In genomic region chr22:47198801-47199251, GRCh38 we compare ENCODE assay signal across 17 cellular contexts.
A peak's percentile ranks its signal among the peaks of the same experiment; 100 is the strongest.
DNase-seq lines count a peak whose midpoint lies in the region; ATAC-seq and TF ChIP-seq lines count a peak whose summit lies in the region.
"Had no signal": no experiment of that assay in that cellular context is flagged by ENCODE, and none has a peak within 500 bp of the region (broad histone marks: within the 10 kb centered on the region; RNA-seq: fewer than 3 reads in every experiment).

No MANE protein-coding gene starts in this region.

- intact Hi-C loops in thyroid gland (cut with DNase I): no loop called here

- CTCF ChIA-PET in activated CD8-positive, alpha-beta memory T cell treated with anti-CD3 and anti-CD28 coated beads, Interleukin-2, amount 10 ng/mL, durations not matched to agents 7 days and 5 days (lab: Charles Lee): no interaction called here

- no peak for TF ChIP-seq POLR2A in thyroid gland (IDR thresholded peaks at IDR 0.05)

- H3K36me3 Mint-ChIP-seq in activated CD8-positive, alpha-beta memory T cell treated with anti-CD3 and anti-CD28 coated beads, Interleukin-2, amount 10 ng/mL, durations not matched to agents 7 days and 5 days: no peaks in the 10 kb centered on the region
- H3K36me3 Mint-ChIP-seq: CD4-positive, alpha-beta memory T cell had no signal

- TF ChIP-seq CTCF in thyroid gland (IDR thresholded peaks at IDR 0.05): no peak

- H3K4me1 Mint-ChIP-seq in activated CD8-positive, alpha-beta memory T cell treated with anti-CD3 and anti-CD28 coated beads, Interleukin-2, amount 10 ng/mL, durations not matched to agents 7 days and 5 days: no peaks in the 10 kb centered on the region

- no peak overlapping the region for H3K4me3 Mint-ChIP-seq in activated CD8-positive, alpha-beta memory T cell treated with anti-CD3 and anti-CD28 coated beads, Interleukin-2, amount 10 ng/mL, durations not matched to agents 7 days and 5 days
- H3K4me3 Mint-ChIP-seq: CD4-positive, alpha-beta memory T cell had no signal

- H3K27me3 Mint-ChIP-seq in activated CD8-positive, alpha-beta memory T cell treated with anti-CD3 and anti-CD28 coated beads, Interleukin-2, amount 10 ng/mL, durations not matched to agents 7 days and 5 days: no peaks in the 10 kb centered on the region
- H3K27me3 Mint-ChIP-seq: CD4-positive, alpha-beta memory T cell had no signal

- H3K9me3 ChIP-seq in thyroid gland: no peaks in the 10 kb centered on the region

- WGBS in thyroid gland, 2 donors: 86 to 96% methylated on average over 16 of the region's 19 CpGs

- DNase-seq in activated T-cell treated with anti-CD3 and anti-CD28 coated beads, Interleukin-2, amount 50 U/mL, for 48 hours: peak; percentile 8 to 12
- DNase-seq in activated T-cell treated with anti-CD3 and anti-CD28 coated beads for 4 hours (no peak), left lobe of liver (ENCODE audit: low spot score) (peak; percentile 47), thyroid gland (no peak), CD1c-positive myeloid dendritic cell (ENCODE audit: extremely low spot score) (no peak)
- DNase-seq in activated CD8-positive, alpha-beta memory T cell treated with anti-CD3 and anti-CD28 coated beads, Interleukin-2, amount 10 ng/mL, durations not matched to agents 7 days and 5 days: peak; percentile 36
- peak; percentile 17 for DNase-seq in stimulated activated CD8-positive, alpha-beta memory T cell treated with anti-CD3 and anti-CD28 coated beads, Interleukin-4, amount 100 ng/mL, for 48 hours
- DNase-seq: CD4-positive, alpha-beta memory T cell; DMS79 treated with DMSO at 0.1 percent for 48 hours; HCEC 1CT; IMR-90; NCI-H1417; NCI-H1930; NCI-H2171; NCI-H774 had no signal

- peaks cover 0 to 6% of the 10 kb centered on the region in 2 donors for H3K4me1 ChIP-seq in thyroid gland

- ATAC-seq in activated CD8-positive, alpha-beta memory T cell treated with anti-CD3 and anti-CD28 coated beads, Interleukin-2, amount 10 ng/mL, durations not matched to agents 7 days and 5 days: no peak
- ATAC-seq in left lobe of liver (no peak), HG02840 (IDR thresholded peaks at IDR 0.05; ENCODE audit: low FRiP score, unreplicated experiment) (no peak)

- H3K27me3 ChIP-seq in thyroid gland: no peaks in the 10 kb centered on the region

- H3K4me3 ChIP-seq in thyroid gland (replicated peaks in 1 of 3): no peak overlapping the region
- H3K4me3 ChIP-seq: PC-9 had no signal

- no peaks in the 10 kb centered on the region for H3K36me3 ChIP-seq in thyroid gland

- H3K9me3 Mint-ChIP-seq in activated CD8-positive, alpha-beta memory T cell treated with anti-CD3 and anti-CD28 coated beads, Interleukin-2, amount 10 ng/mL, durations not matched to agents 7 days and 5 days (ENCODE audit: low read depth): no peaks in the 10 kb centered on the region
- H3K9me3 Mint-ChIP-seq: CD4-positive, alpha-beta memory T cell had no signal

- no peak overlapping the region for H3K27ac Mint-ChIP-seq in activated CD8-positive, alpha-beta memory T cell treated with anti-CD3 and anti-CD28 coated beads, Interleukin-2, amount 10 ng/mL, durations not matched to agents 7 days and 5 days
- H3K27ac Mint-ChIP-seq: CD4-positive, alpha-beta memory T cell had no signal

- no peak overlapping the region for H3K27ac ChIP-seq in thyroid gland
- H3K27ac ChIP-seq: PC-9 had no signal

Comparison
In these comparisons a context has a peak if more than half of its experiments do, and no peak if none do; other contexts are left out.
1. DNase-seq: peak in activated T-cell treated with anti-CD3 and anti-CD28 coated beads, Interleukin-2, amount 50 U/mL, for 48 hours (2 of 2), activated CD8-positive, alpha-beta memory T cell treated with anti-CD3 and anti-CD28 coated beads, Interleukin-2, amount 10 ng/mL, durations not matched to agents 7 days and 5 days (single experiment), left lobe of liver (single experiment) and stimulated activated CD8-positive, alpha-beta memory T cell treated with anti-CD3 and anti-CD28 coated beads, Interleukin-4, amount 100 ng/mL, for 48 hours (single experiment); none in activated T-cell treated with anti-CD3 and anti-CD28 coated beads for 4 hours (single experiment), thyroid gland (0 of 2) and CD1c-positive myeloid dendritic cell (single experiment).